In the genomic region with DNA sequence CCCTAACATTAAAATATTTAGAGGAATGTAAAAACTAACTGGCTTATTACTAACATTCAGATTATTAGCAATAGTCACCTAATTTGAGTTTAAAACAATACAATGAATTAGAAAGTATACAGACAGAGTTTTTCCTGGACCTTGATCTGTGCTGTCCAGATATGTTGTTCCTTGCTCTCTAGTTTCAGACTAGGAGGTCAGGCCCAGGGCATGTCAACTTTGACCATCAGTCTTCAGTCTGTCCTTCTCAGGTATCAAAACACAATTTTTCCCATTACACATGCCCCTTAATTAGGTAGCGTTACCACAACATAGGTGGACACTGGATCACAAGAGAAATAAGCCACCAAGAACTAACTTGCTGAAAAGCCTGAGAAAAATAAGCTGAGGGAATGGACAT, we compare ENCODE assay signal across 17 cellular contexts.
"Had no signal": no experiment of that assay in that cellular context is flagged by ENCODE, and none has a peak within 500 bp of the region (broad histone marks: within the 10 kb centered on the region; RNA-seq: fewer than 3 reads in every experiment).

No MANE protein-coding gene starts in this region.

- H3K27ac ChIP-seq: coronary artery, dorsolateral prefrontal cortex, esophagus muscularis mucosa, foreskin keratinocyte, gastroesophageal sphincter, heart right ventricle, left ventricle myocardium inferior, lower lobe of right lung had no signal

- DNase-seq: dermis blood vessel endothelial cell; dorsolateral prefrontal cortex; effector CD4-positive, alpha-beta T cell; effector memory CD4-positive, alpha-beta T cell; foreskin keratinocyte; head of caudate nucleus; heart right ventricle; hippocampal formation; left cardiac atrium; left ventricle myocardium inferior; lower lobe of right lung; mesenchymal stem cell; midbrain had no signal

- H3K9me3 ChIP-seq: esophagus muscularis mucosa, gastroesophageal sphincter, lower lobe of right lung had no signal

- ATAC-seq: foreskin keratinocyte, gastroesophageal sphincter, heart right ventricle, left cardiac atrium, left lobe of liver, lower lobe of right lung had no signal

- H3K4me3 ChIP-seq: coronary artery, dorsolateral prefrontal cortex, esophagus muscularis mucosa, gastroesophageal sphincter, heart right ventricle, left ventricle myocardium inferior, lower lobe of right lung had no signal

- H3K4me1 ChIP-seq: esophagus muscularis mucosa, foreskin keratinocyte, gastroesophageal sphincter, heart right ventricle, left ventricle myocardium inferior, lower lobe of right lung had no signal

- H3K36me3 ChIP-seq: esophagus muscularis mucosa, gastroesophageal sphincter, heart right ventricle, left ventricle myocardium inferior, lower lobe of right lung had no signal

- H3K27me3 ChIP-seq: dorsolateral prefrontal cortex, esophagus muscularis mucosa, foreskin keratinocyte, gastroesophageal sphincter, heart right ventricle had no signal
